In genomic region chr16:30669026-30670000, GRCh38 we compare ENCODE assay signal across 18 cellular contexts. TPM values are rescaled to one million over a fixed set of nuclear protein-coding genes. Genes with fewer than 3 reads are reported as not detected.
DNase-seq lines count a peak whose midpoint lies in the region; ATAC-seq, FAIRE-seq and TF ChIP-seq lines count a peak whose summit lies in the region.
"Had no signal": no experiment of that assay in that cellular context is flagged by ENCODE, and none has a peak within 500 bp of the region (broad histone marks: within the 10 kb centered on the region; RNA-seq: fewer than 3 reads in every experiment).

No MANE protein-coding gene starts in this region.

- 94% methylated on average over 32 of the region's 41 CpGs for WGBS in GM12878 (ENCODE audit: insufficient coverage, insufficient replicate concordance, low lambda C conversion rate, missing lambda C conversion rate)
- no CpG with 5 or more reads among the region's 41 CpGs for WGBS in right lobe of liver (ENCODE audit: insufficient coverage, low coverage, low lambda C conversion rate, missing lambda C conversion rate)

- CTCF ChIA-PET in GM12878 (lab: Yijun Ruan, JAX) = no interaction called here

- H4K20me1 ChIP-seq in GM12878 (ENCODE audit: control insufficient read depth, insufficient read depth) = no peaks in the 10 kb centered on the region

- POLR2A ChIA-PET in GM12878 (lab: Charles Lee) = interaction anchor here (0.6 kb wide), 1 partner anchor 20 kb away, joined by 5 read pairs; no protein-coding TSS in a partner anchor

- peak; percentile 46 for DNase-seq in H7
- DNase-seq in GM12878 (ENCODE audit: low read depth, low spot score) = no peak
- no peak for DNase-seq in right lobe of liver
- DNase-seq in GDM1 (lab: John Stamatoyannopoulos, UW) = no peak
- DNase-seq in GM10266 (ENCODE audit: extremely low spot score) = no peak
- DNase-seq: DMS 273 treated with DMSO at 0.1 percent for 48 hours, GF-D8, NCI-H1092, NCI-H146, NCI-H2081, NCI-H510A, NCI-H774, SHP77, SK-N-SH had no signal

- in situ Hi-C loops in GM12878 (cut with MboI) = loop anchor here (25.0 kb wide), 1 partner anchor 1218 kb away; no protein-coding TSS in a partner anchor

- no peaks in the 10 kb centered on the region for H3K36me3 ChIP-seq in H7 (replicated peaks; ENCODE audit: control insufficient read depth, insufficient read depth, low read length)
- peaks cover 14 to 31% of the 10 kb centered on the region in 2 experiments for H3K36me3 ChIP-seq in GM12878 (ENCODE audit: control insufficient read depth in 2 of 2, insufficient read depth in 2 of 2, low read length in 1 of 2)
- H3K36me3 ChIP-seq in right lobe of liver = peaks cover 0 to 50% (median 17%) of the 10 kb centered on the region in 4 donors

- no peak overlapping the region for H3K4me2 ChIP-seq in GM12878 (ENCODE audit: control insufficient read depth, insufficient read depth)
- H3K4me2 ChIP-seq: KMS-11, SK-N-SH had no signal

- H2AFZ ChIP-seq in GM12878 (ENCODE audit: control insufficient read depth, low read depth, low read length) = no peak overlapping the region

- intact Hi-C loops in GM12878 (cut with micrococcal nuclease; ENCODE audit: unreplicated experiment) = no loop called here
- intact Hi-C loops in right lobe of liver (cut with DNase I) = no loop called here

- peaks cover 76% of the 10 kb centered on the region for H3K27me3 ChIP-seq in H7 (ENCODE audit: control insufficient read depth, insufficient read depth, low read length)
- H3K27me3 ChIP-seq in GM12878 (replicated peaks in 1 of 2; ENCODE audit: control insufficient read depth in 2 of 2, insufficient read depth in 2 of 2, low read length in 1 of 2) = no peaks in the 10 kb centered on the region
- H3K27me3 ChIP-seq in right lobe of liver = no peaks in the 10 kb centered on the region

- TF ChIP-seq CTCF in GM12878 (IDR thresholded peaks at IDR 0.05 in 2 of 3, conservative IDR thresholded peaks at IDR 0.05 in 1 of 3; ENCODE audit: control insufficient read depth in 2 of 3, extremely low read depth in 1 of 3, insufficient read depth in 1 of 3, low read depth in 3 of 3, low read length in 3 of 3) (no peak), right lobe of liver (IDR thresholded peaks at IDR 0.05) (no peak), GM10266 (IDR thresholded peaks at IDR 0.05; ENCODE audit: control insufficient read depth, insufficient read depth, low read depth, missing control alignments) (no peak)

- H3K79me2 ChIP-seq in GM12878 (ENCODE audit: control insufficient read depth, insufficient read depth, low read length) = no peaks in the 10 kb centered on the region; the same call in none of the 2 replicates

- no peak overlapping the region for H3K4me3 ChIP-seq in H7 (ENCODE audit: insufficient read depth, low read depth, low read length)
- H3K4me3 ChIP-seq in GM12878 = no peak overlapping the region
- no peak overlapping the region for H3K4me3 ChIP-seq in right lobe of liver

- no peak for TF ChIP-seq EP300 in GM12878 (IDR thresholded peaks at IDR 0.05; ENCODE audit: borderline replicate concordance in 1 of 2, control insufficient read depth in 1 of 2, low read depth in 2 of 2, low read length in 2 of 2)

- no TSS peak for BruUV-seq in GM12878 (replicated peaks; lab: Mats Ljungman, UMichigan)

- no peak overlapping the region for H3K9ac ChIP-seq in GM12878 (ENCODE audit: control insufficient read depth, insufficient read depth, low read length)
- H3K9ac ChIP-seq: KMS-11, SK-N-SH had no signal

- TF ChIP-seq POLR2A in GM12878 (IDR thresholded peaks at IDR 0.05; ENCODE audit: low read depth, low read length) (peak; percentile 55; the same call in 1 of the 2 replicates), right lobe of liver (IDR thresholded peaks at IDR 0.05) (no peak)

- no peak for TF ChIP-seq RAD21 in GM12878 (IDR thresholded peaks at IDR 0.05; ENCODE audit: insufficient read depth, low read depth, low read length)

- RAD21 ChIA-PET in GM12878 (lab: Charles Lee; ENCODE audit: unreplicated experiment) = no interaction called here

- no peak for FAIRE-seq in GM12878 (lab: Jason Lieb, UNC)
- FAIRE-seq: H1 had no signal

- ATAC-seq in GM12878 = no peak; the same call in 2 of the 3 replicates
- ATAC-seq in right lobe of liver = peak; percentile 60 to 86 (median 68)
- ATAC-seq in GM21515 (IDR thresholded peaks at IDR 0.05; ENCODE audit: unreplicated experiment) = no peak

- H3K4me1 ChIP-seq in GM12878 (ENCODE audit: control insufficient read depth, insufficient read depth, low read length) (no peaks in the 10 kb centered on the region), right lobe of liver (peaks cover 0 to 8% (median 0%) of the 10 kb centered on the region in 4 donors)

- SMC1A ChIA-PET in GM12878 (lab: Charles Lee; ENCODE audit: uncharacterized antibody, unreplicated experiment) = no interaction called here

- no peaks in the 10 kb centered on the region for H3K9me3 ChIP-seq in GM12878 (replicated peaks; ENCODE audit: control insufficient read depth, insufficient read depth, low read length)
- no peaks in the 10 kb centered on the region for H3K9me3 ChIP-seq in right lobe of liver
- H3K9me3 ChIP-seq: SK-N-SH had no signal

- H3K27ac ChIP-seq in GM12878 (ENCODE audit: control insufficient read depth, insufficient read depth) (no peak overlapping the region), right lobe of liver (peak overlapping the region in 1 of 3 donors; percentile 22)
- H3K27ac ChIP-seq: C4-2B, KMS-11 had no signal

RNA-seq across cellular contexts. Expression of gene FBRS, which starts 11.1 kb away (rescaled TPM):
- total RNA-seq in H7 (2014; rRNA removed; shearing (Covaris generic)) = 11.5 and 13.4 TPM in 2 replicates
- 116 and 142 TPM in 2 replicates for total RNA-seq in GM12878 (2013; cell fraction: nucleolus; rRNA removed)
- total RNA-seq in GM12878 (2014; rRNA removed) (19.0 and 23.7 TPM in 2 replicates), GM12878 (2014; rRNA removed; fragmentation: Illumina TruSeq; extraction: Trizol) (13.5 and 15.7 TPM in 2 replicates), GM12878 (2021) (82.5 and 87.6 TPM in 2 replicates), right lobe of liver (10 to 100 TPM; 13.0 to 26.2 (median 20.9) TPM)
- polyA plus RNA-seq in GM12878 (2011; ENCODE audit: low read depth) = 30.6 TPM
- polyA plus RNA-seq in GM12878 (2011; rRNA removed) (8.1 and 13.6 TPM in 2 replicates), GM12878 (2014; fragmentation: Illumina TruSeq; extraction: Trizol) (17.0 and 28.4 TPM in 2 replicates), GM12878 (2014; fragmentation: Nextera tagmentation; extraction: Ambion mirVana) (under 1 TPM; 0.45 to 0.95 TPM), GM12878 (2014; rRNA removed) (41.1 and 52.4 TPM in 2 replicates), GM12878 (2016; fragmentation: Nextera tagmentation; extraction: Ambion mirVana) (1 to 10 TPM; 5.9 to 6.7 TPM)
- 12.3 and 14.0 TPM in 2 replicates for polyA plus RNA-seq in GM12878 (2011; cell fraction: cytosol; rRNA removed)
- 184 and 210 TPM in 2 replicates for polyA plus RNA-seq in GM12878 (2011; cell fraction: nucleus; rRNA removed)
- 44.9 and 56.9 TPM in 2 replicates for polyA plus RNA-seq in GM12878 (2012)
- polyA minus RNA-seq in GM12878 (2011; rRNA and poly(A)+ RNA removed) = 17.2 and 38.3 TPM in 2 replicates
- 19.2 and 24.1 TPM in 2 replicates for polyA minus RNA-seq in GM12878 (2011; cell fraction: cytosol; rRNA and poly(A)+ RNA removed)
- 70.4 and 98.9 TPM in 2 replicates for polyA minus RNA-seq in GM12878 (2011; cell fraction: nucleus; rRNA and poly(A)+ RNA removed)

RNA-seq across cellular contexts. Expression of gene PRR14, which starts 18.6 kb away (rescaled TPM):
- 4.7 and 4.8 TPM in 2 replicates for total RNA-seq in H7 (2014; rRNA removed; shearing (Covaris generic))
- total RNA-seq in GM12878 (2013; cell fraction: nucleolus; rRNA removed) = 26.8 and 27.4 TPM in 2 replicates
- total RNA-seq in GM12878 (2014; rRNA removed) (16.3 and 18.8 TPM in 2 replicates), GM12878 (2014; rRNA removed; fragmentation: Illumina TruSeq; extraction: Trizol) (8.4 and 9.4 TPM in 2 replicates), GM12878 (2021) (58.5 and 66.8 TPM in 2 replicates), right lobe of liver (10 to 100 TPM; 12.8 to 23.0 (median 17.6) TPM)
- polyA plus RNA-seq in GM12878 (2011; ENCODE audit: low read depth) = 15.9 TPM
- polyA plus RNA-seq in GM12878 (2011; rRNA removed) (8.7 and 12.3 TPM in 2 replicates), GM12878 (2014; fragmentation: Illumina TruSeq; extraction: Trizol) (15.6 and 19.5 TPM in 2 replicates), GM12878 (2014; fragmentation: Nextera tagmentation; extraction: Ambion mirVana) (1 to 10 TPM; 2.5 to 8.7 TPM), GM12878 (2014; rRNA removed) (41.3 and 43.5 TPM in 2 replicates), GM12878 (2016; fragmentation: Nextera tagmentation; extraction: Ambion mirVana) (10 to 100 TPM; 28.9 to 31.9 TPM)
- 11.7 and 12.4 TPM in 2 replicates for polyA plus RNA-seq in GM12878 (2011; cell fraction: cytosol; rRNA removed)
- polyA plus RNA-seq in GM12878 (2011; cell fraction: nucleus; rRNA removed) = 72.9 and 93.5 TPM in 2 replicates
- polyA plus RNA-seq in GM12878 (2012) = 37.7 and 38.0 TPM in 2 replicates
- polyA minus RNA-seq in GM12878 (2011; rRNA and poly(A)+ RNA removed) = 6.6 and 7.9 TPM in 2 replicates
- polyA minus RNA-seq in GM12878 (2011; cell fraction: cytosol; rRNA and poly(A)+ RNA removed) = 9.4 and 10.1 TPM in 2 replicates
- 23.7 and 35.2 TPM in 2 replicates for polyA minus RNA-seq in GM12878 (2011; cell fraction: nucleus; rRNA and poly(A)+ RNA removed)

RNA-seq across cellular contexts. Expression of gene SRCAP, which starts 29.7 kb away (rescaled TPM):
- total RNA-seq in H7 (2014; rRNA removed; shearing (Covaris generic)) = 7.4 and 12.1 TPM in 2 replicates
- total RNA-seq in GM12878 (2013; cell fraction: nucleolus; rRNA removed) = 32.7 and 35.5 TPM in 2 replicates
- total RNA-seq in GM12878 (2014; rRNA removed) (12.0 and 12.8 TPM in 2 replicates), GM12878 (2014; rRNA removed; fragmentation: Illumina TruSeq; extraction: Trizol) (3.3 and 4.0 TPM in 2 replicates), GM12878 (2021) (48.1 and 58.4 TPM in 2 replicates), right lobe of liver (10 to 100 TPM; 12.1 to 31.3 (median 22.6) TPM)
- polyA plus RNA-seq in GM12878 (2011; ENCODE audit: low read depth) = 6.8 TPM
- polyA plus RNA-seq in GM12878 (2011; rRNA removed) (1.7 and 2.6 TPM in 2 replicates), GM12878 (2014; fragmentation: Illumina TruSeq; extraction: Trizol) (7.1 and 11.2 TPM in 2 replicates), GM12878 (2014; fragmentation: Nextera tagmentation; extraction: Ambion mirVana) (under 1 TPM; 0.24 to 0.31 TPM), GM12878 (2014; rRNA removed) (12.5 and 22.3 TPM in 2 replicates), GM12878 (2016; fragmentation: Nextera tagmentation; extraction: Ambion mirVana) (10 to 100 TPM; 35.7 to 45.8 TPM)
- 2.0 and 2.9 TPM in 2 replicates for polyA plus RNA-seq in GM12878 (2011; cell fraction: cytosol; rRNA removed)
- polyA plus RNA-seq in GM12878 (2011; cell fraction: nucleus; rRNA removed) = 20.1 and 27.5 TPM in 2 replicates
- polyA plus RNA-seq in GM12878 (2012) = 12.1 and 17.7 TPM in 2 replicates
- polyA minus RNA-seq in GM12878 (2011; rRNA and poly(A)+ RNA removed) = 10.6 TPM in 2 replicates
- 14.4 and 16.1 TPM in 2 replicates for polyA minus RNA-seq in GM12878 (2011; cell fraction: cytosol; rRNA and poly(A)+ RNA removed)
- polyA minus RNA-seq in GM12878 (2011; cell fraction: nucleus; rRNA and poly(A)+ RNA removed) = 12.8 and 23.9 TPM in 2 replicates

RNA-seq across cellular contexts. Expression of gene ZNF689, which starts 59.1 kb away (rescaled TPM):
- 17.3 and 18.7 TPM in 2 replicates for total RNA-seq in H7 (2014; rRNA removed; shearing (Covaris generic))
- total RNA-seq in GM12878 (2013; cell fraction: nucleolus; rRNA removed) = 8.7 and 9.3 TPM in 2 replicates
- total RNA-seq in GM12878 (2014; rRNA removed) (10.7 and 11.5 TPM in 2 replicates), GM12878 (2014; rRNA removed; fragmentation: Illumina TruSeq; extraction: Trizol) (6.8 and 7.0 TPM in 2 replicates), GM12878 (2021) (12.4 and 13.2 TPM in 2 replicates), right lobe of liver (1 to 10 TPM; 3.9 to 5.8 (median 4.4) TPM)
- 3.3 TPM for polyA plus RNA-seq in GM12878 (2011; ENCODE audit: low read depth)
- polyA plus RNA-seq in GM12878 (2011; rRNA removed) (6.4 and 7.6 TPM in 2 replicates), GM12878 (2014; fragmentation: Illumina TruSeq; extraction: Trizol) (7.2 and 8.2 TPM in 2 replicates), GM12878 (2014; fragmentation: Nextera tagmentation; extraction: Ambion mirVana) (1 to 10 TPM; 4.7 to 6.3 TPM), GM12878 (2014; rRNA removed) (9.1 and 9.5 TPM in 2 replicates), GM12878 (2016; fragmentation: Nextera tagmentation; extraction: Ambion mirVana) (1 to 10 TPM; 8.8 to 9.9 TPM)
- 8.6 and 10.9 TPM in 2 replicates for polyA plus RNA-seq in GM12878 (2011; cell fraction: cytosol; rRNA removed)
- 10.5 and 15.1 TPM in 2 replicates for polyA plus RNA-seq in GM12878 (2011; cell fraction: nucleus; rRNA removed)
- 4.9 and 5.7 TPM in 2 replicates for polyA plus RNA-seq in GM12878 (2012)
- 7.9 and 15.4 TPM in 2 replicates for polyA minus RNA-seq in GM12878 (2011; rRNA and poly(A)+ RNA removed)
- 4.7 and 6.8 TPM in 2 replicates for polyA minus RNA-seq in GM12878 (2011; cell fraction: cytosol; rRNA and poly(A)+ RNA removed)
- 5.2 and 10.3 TPM in 2 replicates for polyA minus RNA-seq in GM12878 (2011; cell fraction: nucleus; rRNA and poly(A)+ RNA removed)

Comparison
In these comparisons a context has a peak if more than half of its experiments do, and no peak if none do; other contexts are left out.
1. ATAC-seq: peak in right lobe of liver (4 of 4); none in GM12878 (single experiment) and GM21515 (single experiment).